9 cellular contexts compared by ENCODE assay signal in the genomic region with DNA sequence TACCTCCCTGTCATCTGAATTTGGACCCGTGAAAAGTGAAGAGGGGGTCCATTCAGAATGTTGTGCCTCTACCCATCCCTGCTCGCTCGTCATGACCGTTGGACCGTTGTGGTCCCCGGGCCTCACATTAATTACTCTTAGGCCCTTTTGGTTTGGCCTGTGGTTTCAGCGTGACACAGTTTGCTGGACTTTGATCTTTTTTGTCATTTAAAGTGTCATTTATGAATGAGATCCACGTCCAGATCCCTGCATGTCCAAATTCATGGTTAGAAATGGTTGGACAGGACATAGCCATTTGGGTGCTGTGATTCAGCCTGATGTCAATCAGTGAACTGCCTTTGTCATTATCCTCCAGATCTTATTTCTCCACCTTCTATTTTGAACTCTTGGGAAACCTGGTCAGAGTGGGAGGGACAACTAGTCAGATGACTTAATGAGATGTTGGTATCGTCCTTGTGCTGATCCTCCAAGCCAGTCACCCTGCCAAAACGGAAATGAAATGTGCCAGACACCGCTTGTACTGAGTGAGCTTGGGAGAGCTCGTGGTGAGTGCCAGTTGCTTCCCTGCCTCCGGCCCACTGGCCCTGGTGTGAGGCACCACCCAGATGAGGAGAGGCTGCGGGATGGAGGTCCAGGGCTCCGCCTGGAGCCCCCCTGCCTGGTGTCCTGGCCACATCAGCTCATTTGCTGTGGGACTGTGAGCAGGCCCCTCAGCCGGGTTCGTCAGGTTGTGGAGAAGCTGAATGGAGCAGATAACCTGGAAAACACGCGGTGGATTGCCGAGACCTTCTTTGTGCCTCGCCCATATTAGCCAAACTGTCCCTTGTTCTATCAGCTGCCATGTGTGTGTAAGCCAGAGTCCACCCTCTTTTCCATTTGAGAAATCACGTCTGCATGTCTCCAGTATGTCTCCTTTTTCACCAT.
DNase-seq lines count a peak whose midpoint lies in the region; ATAC-seq, FAIRE-seq and TF ChIP-seq lines count a peak whose summit lies in the region.
"Had no signal": no experiment of that assay in that cellular context is flagged by ENCODE, and none has a peak within 500 bp of the region (broad histone marks: within the 10 kb centered on the region; RNA-seq: fewer than 3 reads in every experiment).

No MANE protein-coding gene starts in this region.

- no peaks in the 10 kb centered on the region for H3K36me3 ChIP-seq in hepatocyte (replicated peaks; ENCODE audit: insufficient read depth, low read depth)
- peaks cover 0 to 3% (median 0%) of the 10 kb centered on the region in 4 donors for H3K36me3 ChIP-seq in stomach
- H3K36me3 ChIP-seq in prostate gland: no peaks in the 10 kb centered on the region

- H3K4me1 Mint-ChIP-seq in activated naive CD8-positive, alpha-beta T cell treated with anti-CD3 and anti-CD28 coated beads, Interleukin-2, amount 50 U/mL, for 24 hours: peaks cover 96% of the 10 kb centered on the region

- 92% methylated on average over 22 of the region's 22 CpGs for WGBS in hepatocyte (ENCODE audit: low lambda C conversion rate, missing lambda C conversion rate)
- WGBS in stomach, 5 donors: 45 to 70% (median 68%) methylated on average over 18 to 22 of the region's 22 CpGs
- WGBS in prostate gland: 91% methylated on average over 22 of the region's 22 CpGs

- H3K27ac Mint-ChIP-seq in activated naive CD8-positive, alpha-beta T cell treated with anti-CD3 and anti-CD28 coated beads, Interleukin-2, amount 50 U/mL, for 24 hours: peak overlapping the region; percentile 62

- peaks cover 11% of the 10 kb centered on the region for H3K9me3 Mint-ChIP-seq in activated naive CD8-positive, alpha-beta T cell treated with anti-CD3 and anti-CD28 coated beads, Interleukin-2, amount 50 U/mL, for 24 hours

- in situ Hi-C loops in GM13976 (cut with MboI; ENCODE audit: low sequenced_read_pairs, unreplicated experiment): no loop called here

- TF ChIP-seq EP300 in stomach (IDR thresholded peaks at IDR 0.05): no peak

- H3K4me1 ChIP-seq in hepatocyte (ENCODE audit: insufficient read depth): peaks cover 37% of the 10 kb centered on the region
- peaks cover 45 to 90% (median 71%) of the 10 kb centered on the region in 4 donors for H3K4me1 ChIP-seq in stomach
- peaks cover 7% of the 10 kb centered on the region for H3K4me1 ChIP-seq in prostate gland (replicated peaks)

- H3K4me3 ChIP-seq in hepatocyte: no peak overlapping the region
- no peak overlapping the region for H3K4me3 ChIP-seq in stomach
- H3K4me3 ChIP-seq in prostate gland: no peak overlapping the region

- no peak overlapping the region for H3K4me2 ChIP-seq in hepatocyte

- no peak for ATAC-seq in activated naive CD8-positive, alpha-beta T cell treated with anti-CD3 and anti-CD28 coated beads, Interleukin-2, amount 50 U/mL, for 24 hours

- no peaks in the 10 kb centered on the region for H3K9me2 ChIP-seq in hepatocyte (replicated peaks; ENCODE audit: insufficient read depth)

- H3K27ac ChIP-seq in hepatocyte (peak overlapping the region; percentile 93), stomach (peak overlapping the region; percentile 79 to 94 (median 90)), prostate gland (no peak overlapping the region)

- no peak for FAIRE-seq in GM12891 (lab: Jason Lieb, UNC)

- intact Hi-C loops in stomach (cut with DNase I; ENCODE audit: low total_unique reads) (no loop called here), prostate gland (cut with DNase I) (no loop called here)

- TF ChIP-seq POLR2A in stomach (IDR thresholded peaks at IDR 0.05) (no peak), prostate gland (IDR thresholded peaks at IDR 0.05) (no peak), GM12891 (IDR thresholded peaks at IDR 0.05; ENCODE audit: low read depth, low read length) (no peak)

- TF ChIP-seq CTCF in hepatocyte (IDR thresholded peaks at IDR 0.05; ENCODE audit: poor library complexity): no peak
- no peak for TF ChIP-seq CTCF in stomach (IDR thresholded peaks at IDR 0.05)
- no peak for TF ChIP-seq CTCF in prostate gland (IDR thresholded peaks at IDR 0.05)
- TF ChIP-seq CTCF in GM13976 (IDR thresholded peaks at IDR 0.05; ENCODE audit: borderline replicate concordance, control extremely low read depth, extremely low read depth, insufficient read depth, missing control alignments): no peak

- H3K9me3 ChIP-seq in hepatocyte (ENCODE audit: low read depth) (no peaks in the 10 kb centered on the region), stomach (no peaks in the 10 kb centered on the region), prostate gland (no peaks in the 10 kb centered on the region)

- H3K27me3 ChIP-seq in hepatocyte (no peaks in the 10 kb centered on the region), stomach (no peaks in the 10 kb centered on the region), prostate gland (replicated peaks; ENCODE audit: insufficient read depth) (no peaks in the 10 kb centered on the region)

- peaks cover 3% of the 10 kb centered on the region for H3K27me3 Mint-ChIP-seq in activated naive CD8-positive, alpha-beta T cell treated with anti-CD3 and anti-CD28 coated beads, Interleukin-2, amount 50 U/mL, for 24 hours

- no peaks in the 10 kb centered on the region for H4K20me1 ChIP-seq in hepatocyte (ENCODE audit: insufficient read depth, poor library complexity, severe bottlenecking)

- H2AFZ ChIP-seq in hepatocyte: no peak overlapping the region

- H3K36me3 Mint-ChIP-seq in activated naive CD8-positive, alpha-beta T cell treated with anti-CD3 and anti-CD28 coated beads, Interleukin-2, amount 50 U/mL, for 24 hours (ENCODE audit: low read depth): peaks cover 54% of the 10 kb centered on the region

- DNase-seq in activated CD4-positive, CD25-positive, alpha-beta regulatory T cell treated with anti-CD3 and anti-CD28 coated beads, Interleukin-2, amount 50 U/mL, for 72 hours: peak; percentile 16
- no peak for DNase-seq in activated CD4-positive, CD25-positive, alpha-beta regulatory T cell (lab: John Stamatoyannopoulos, UW)
- no peak for DNase-seq in activated naive CD8-positive, alpha-beta T cell treated with anti-CD3 and anti-CD28 coated beads, Interleukin-2, amount 50 U/mL, for 24 hours
- DNase-seq in hepatocyte (ENCODE audit: low spot score) (no peak), stomach (peak; percentile 87), prostate gland (ENCODE audit: low spot score) (no peak), GM12891 (ENCODE audit: insufficient read length, low spot score) (no peak), GM13976 (ENCODE audit: low spot score) (no peak)
- DNase-seq: retina had no signal

- H3K4me3 Mint-ChIP-seq in activated naive CD8-positive, alpha-beta T cell treated with anti-CD3 and anti-CD28 coated beads, Interleukin-2, amount 50 U/mL, for 24 hours: no peak overlapping the region

- peaks cover 51% of the 10 kb centered on the region for H3K79me2 ChIP-seq in hepatocyte

TF ChIP-seq in GM12891, 5 proteins besides CTCF, POLR2A, EP300 and RAD21:
- TF ChIP-seq SPI1 (IDR thresholded peaks at IDR 0.05; ENCODE audit: low read depth, low read length): no peak
- TF ChIP-seq POU2F2 (IDR thresholded peaks at IDR 0.05; ENCODE audit: low read depth, low read length): no peak
- no peak for TF ChIP-seq TAF1 (IDR thresholded peaks at IDR 0.05; ENCODE audit: low read depth, low read length)
TF ChIP-seq in GM12891: peak in this region for 0.

Comparison
In these comparisons a context has a peak if more than half of its experiments do, and no peak if none do; other contexts are left out.
1. DNase-seq: peak in activated CD4-positive, CD25-positive, alpha-beta regulatory T cell treated with anti-CD3 and anti-CD28 coated beads, Interleukin-2, amount 50 U/mL, for 72 hours (single experiment) and stomach (single experiment); none in activated CD4-positive, CD25-positive, alpha-beta regulatory T cell (0 of 4), activated naive CD8-positive, alpha-beta T cell treated with anti-CD3 and anti-CD28 coated beads, Interleukin-2, amount 50 U/mL, for 24 hours (single experiment), hepatocyte (single experiment), prostate gland (single experiment), GM12891 (single experiment) and GM13976 (single experiment).
2. H3K27ac ChIP-seq: peak in hepatocyte (single experiment) and stomach (5 of 5); none in prostate gland (0 of 2).